Comparison of ENCODE assay signal across 1 cellular context in the genomic region with DNA sequence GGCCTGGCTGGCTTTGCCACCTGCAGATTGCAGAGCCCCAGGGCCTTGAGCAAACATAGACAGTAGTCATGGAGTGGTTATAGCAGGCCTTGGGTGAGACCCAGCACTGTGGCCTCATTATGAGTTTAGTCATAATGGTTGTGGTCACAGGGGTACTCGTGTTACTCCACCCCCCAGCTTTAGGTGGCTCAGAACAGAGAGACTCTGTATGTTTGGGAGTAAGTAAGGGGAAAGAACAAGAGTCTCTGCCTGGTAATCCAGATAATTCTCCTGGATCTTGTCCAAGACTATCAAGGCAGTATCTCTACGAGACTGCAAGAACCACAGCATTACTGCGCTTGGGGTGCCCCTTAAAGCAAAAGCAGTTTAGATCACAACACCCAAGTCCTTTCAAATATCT.
TF ChIP-seq lines count a peak whose summit lies in the region.

No MANE protein-coding gene starts in this region.

TF ChIP-seq in SK-N-SH treated with all-trans-retinoic acid at 6 μM for 48 hours, 23 proteins besides CTCF, POLR2A, EP300 and RAD21 (continued from another document):
- TF ChIP-seq, protein P1, sequence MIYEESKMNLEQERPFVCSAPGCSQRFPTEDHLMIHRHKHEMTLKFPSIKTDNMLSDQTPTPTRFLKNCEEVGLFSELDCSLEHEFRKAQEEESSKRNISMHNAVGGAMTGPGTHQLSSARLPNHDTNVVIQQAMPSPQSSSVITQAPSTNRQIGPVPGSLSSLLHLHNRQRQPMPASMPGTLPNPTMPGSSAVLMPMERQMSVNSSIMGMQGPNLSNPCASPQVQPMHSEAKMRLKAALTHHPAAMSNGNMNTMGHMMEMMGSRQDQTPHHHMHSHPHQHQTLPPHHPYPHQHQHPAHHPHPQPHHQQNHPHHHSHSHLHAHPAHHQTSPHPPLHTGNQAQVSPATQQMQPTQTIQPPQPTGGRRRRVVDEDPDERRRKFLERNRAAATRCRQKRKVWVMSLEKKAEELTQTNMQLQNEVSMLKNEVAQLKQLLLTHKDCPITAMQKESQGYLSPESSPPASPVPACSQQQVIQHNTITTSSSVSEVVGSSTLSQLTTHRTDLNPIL (CRISPR knock-in tag; IDR thresholded peaks at IDR 0.05; ENCODE audit: low read depth): no peak
- no peak for TF ChIP-seq ZFP30 (CRISPR knock-in tag; IDR thresholded peaks at IDR 0.05)
- TF ChIP-seq, protein P2, sequence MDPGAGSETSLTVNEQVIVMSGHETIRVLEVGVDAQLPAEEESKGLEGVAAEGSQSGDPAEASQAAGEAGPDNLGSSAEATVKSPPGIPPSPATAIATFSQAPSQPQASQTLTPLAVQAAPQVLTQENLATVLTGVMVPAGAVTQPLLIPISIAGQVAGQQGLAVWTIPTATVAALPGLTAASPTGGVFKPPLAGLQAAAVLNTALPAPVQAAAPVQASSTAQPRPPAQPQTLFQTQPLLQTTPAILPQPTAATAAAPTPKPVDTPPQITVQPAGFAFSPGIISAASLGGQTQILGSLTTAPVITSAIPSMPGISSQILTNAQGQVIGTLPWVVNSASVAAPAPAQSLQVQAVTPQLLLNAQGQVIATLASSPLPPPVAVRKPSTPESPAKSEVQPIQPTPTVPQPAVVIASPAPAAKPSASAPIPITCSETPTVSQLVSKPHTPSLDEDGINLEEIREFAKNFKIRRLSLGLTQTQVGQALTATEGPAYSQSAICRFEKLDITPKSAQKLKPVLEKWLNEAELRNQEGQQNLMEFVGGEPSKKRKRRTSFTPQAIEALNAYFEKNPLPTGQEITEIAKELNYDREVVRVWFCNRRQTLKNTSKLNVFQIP (CRISPR knock-in tag; IDR thresholded peaks at IDR 0.05; ENCODE audit: borderline replicate concordance, low read depth): no peak
- no peak for TF ChIP-seq TOX (CRISPR knock-in tag; IDR thresholded peaks at IDR 0.05; ENCODE audit: borderline replicate concordance)
- no peak for TF ChIP-seq ESRRG (CRISPR knock-in tag; IDR thresholded peaks at IDR 0.05)
- TF ChIP-seq ZC3H10 (CRISPR knock-in tag; IDR thresholded peaks at IDR 0.05): no peak
- TF ChIP-seq SNAI2 (CRISPR knock-in tag; IDR thresholded peaks at IDR 0.05): no peak
- TF ChIP-seq BACH2 (CRISPR knock-in tag; IDR thresholded peaks at IDR 0.05; ENCODE audit: borderline replicate concordance): no peak
- TF ChIP-seq, protein P3, sequence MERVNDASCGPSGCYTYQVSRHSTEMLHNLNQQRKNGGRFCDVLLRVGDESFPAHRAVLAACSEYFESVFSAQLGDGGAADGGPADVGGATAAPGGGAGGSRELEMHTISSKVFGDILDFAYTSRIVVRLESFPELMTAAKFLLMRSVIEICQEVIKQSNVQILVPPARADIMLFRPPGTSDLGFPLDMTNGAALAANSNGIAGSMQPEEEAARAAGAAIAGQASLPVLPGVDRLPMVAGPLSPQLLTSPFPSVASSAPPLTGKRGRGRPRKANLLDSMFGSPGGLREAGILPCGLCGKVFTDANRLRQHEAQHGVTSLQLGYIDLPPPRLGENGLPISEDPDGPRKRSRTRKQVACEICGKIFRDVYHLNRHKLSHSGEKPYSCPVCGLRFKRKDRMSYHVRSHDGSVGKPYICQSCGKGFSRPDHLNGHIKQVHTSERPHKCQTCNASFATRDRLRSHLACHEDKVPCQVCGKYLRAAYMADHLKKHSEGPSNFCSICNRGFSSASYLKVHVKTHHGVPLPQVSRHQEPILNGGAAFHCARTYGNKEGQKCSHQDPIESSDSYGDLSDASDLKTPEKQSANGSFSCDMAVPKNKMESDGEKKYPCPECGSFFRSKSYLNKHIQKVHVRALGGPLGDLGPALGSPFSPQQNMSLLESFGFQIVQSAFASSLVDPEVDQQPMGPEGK (CRISPR knock-in tag; IDR thresholded peaks at IDR 0.05; ENCODE audit: borderline replicate concordance): no peak
- no peak for TF ChIP-seq ZNF565 (CRISPR knock-in tag; conservative IDR thresholded peaks at IDR 0.05; ENCODE audit: low read depth)
- no peak for TF ChIP-seq TCF4 (CRISPR knock-in tag; IDR thresholded peaks at IDR 0.05; ENCODE audit: borderline replicate concordance)
- TF ChIP-seq ARNTL (CRISPR knock-in tag; IDR thresholded peaks at IDR 0.05; ENCODE audit: borderline replicate concordance, low read depth): no peak
- TF ChIP-seq RARB (CRISPR knock-in tag; IDR thresholded peaks at IDR 0.05): no peak
- TF ChIP-seq, protein P4, sequence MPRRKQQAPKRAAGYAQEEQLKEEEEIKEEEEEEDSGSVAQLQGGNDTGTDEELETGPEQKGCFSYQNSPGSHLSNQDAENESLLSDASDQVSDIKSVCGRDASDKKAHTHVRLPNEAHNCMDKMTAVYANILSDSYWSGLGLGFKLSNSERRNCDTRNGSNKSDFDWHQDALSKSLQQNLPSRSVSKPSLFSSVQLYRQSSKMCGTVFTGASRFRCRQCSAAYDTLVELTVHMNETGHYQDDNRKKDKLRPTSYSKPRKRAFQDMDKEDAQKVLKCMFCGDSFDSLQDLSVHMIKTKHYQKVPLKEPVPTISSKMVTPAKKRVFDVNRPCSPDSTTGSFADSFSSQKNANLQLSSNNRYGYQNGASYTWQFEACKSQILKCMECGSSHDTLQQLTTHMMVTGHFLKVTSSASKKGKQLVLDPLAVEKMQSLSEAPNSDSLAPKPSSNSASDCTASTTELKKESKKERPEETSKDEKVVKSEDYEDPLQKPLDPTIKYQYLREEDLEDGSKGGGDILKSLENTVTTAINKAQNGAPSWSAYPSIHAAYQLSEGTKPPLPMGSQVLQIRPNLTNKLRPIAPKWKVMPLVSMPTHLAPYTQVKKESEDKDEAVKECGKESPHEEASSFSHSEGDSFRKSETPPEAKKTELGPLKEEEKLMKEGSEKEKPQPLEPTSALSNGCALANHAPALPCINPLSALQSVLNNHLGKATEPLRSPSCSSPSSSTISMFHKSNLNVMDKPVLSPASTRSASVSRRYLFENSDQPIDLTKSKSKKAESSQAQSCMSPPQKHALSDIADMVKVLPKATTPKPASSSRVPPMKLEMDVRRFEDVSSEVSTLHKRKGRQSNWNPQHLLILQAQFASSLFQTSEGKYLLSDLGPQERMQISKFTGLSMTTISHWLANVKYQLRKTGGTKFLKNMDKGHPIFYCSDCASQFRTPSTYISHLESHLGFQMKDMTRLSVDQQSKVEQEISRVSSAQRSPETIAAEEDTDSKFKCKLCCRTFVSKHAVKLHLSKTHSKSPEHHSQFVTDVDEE (CRISPR knock-in tag; IDR thresholded peaks at IDR 0.05): no peak
